In genomic region chr2:65062843-65063242, GRCh38 we compare ENCODE assay signal across 1 cellular context.
TF ChIP-seq lines count a peak whose summit lies in the region.

No MANE protein-coding gene starts in this region.

TF ChIP-seq in HepG2, 621 proteins besides CTCF, POLR2A, EP300 and RAD21 (continued from another document):
- TF ChIP-seq AKNA (CRISPR knock-in tag; IDR thresholded peaks at IDR 0.05; ENCODE audit: borderline replicate concordance) (no peak), ZNF274 (CRISPR knock-in tag; IDR thresholded peaks at IDR 0.05) (no peak), ZNF337 (CRISPR knock-in tag; IDR thresholded peaks at IDR 0.05; ENCODE audit: borderline replicate concordance, low read depth) (no peak), CEBPB (IDR thresholded peaks at IDR 0.05; ENCODE audit: borderline replicate concordance, low read depth, low read length) (no peak), POLR2AphosphoS2 (IDR thresholded peaks at IDR 0.05; ENCODE audit: low read depth, low read length) (no peak), CEBPZ (IDR thresholded peaks at IDR 0.05; ENCODE audit: low read length) (no peak), RXRA (CRISPR knock-in tag; IDR thresholded peaks at IDR 0.05) (no peak), PRPF4 (IDR thresholded peaks at IDR 0.05; ENCODE audit: low read depth, low read length, poor library complexity, severe bottlenecking) (no peak), SMYD3 (CRISPR knock-in tag; IDR thresholded peaks at IDR 0.05) (no peak), ZNF691 (CRISPR knock-in tag; IDR thresholded peaks at IDR 0.05; ENCODE audit: borderline replicate concordance, low read depth) (no peak), ZXDC (CRISPR knock-in tag; IDR thresholded peaks at IDR 0.05) (no peak), RORA (CRISPR knock-in tag; IDR thresholded peaks at IDR 0.05) (no peak), THYN1 (CRISPR knock-in tag; IDR thresholded peaks at IDR 0.05; ENCODE audit: borderline replicate concordance, low read depth) (no peak)
